25 cellular contexts compared by ENCODE assay signal in the genomic region with DNA sequence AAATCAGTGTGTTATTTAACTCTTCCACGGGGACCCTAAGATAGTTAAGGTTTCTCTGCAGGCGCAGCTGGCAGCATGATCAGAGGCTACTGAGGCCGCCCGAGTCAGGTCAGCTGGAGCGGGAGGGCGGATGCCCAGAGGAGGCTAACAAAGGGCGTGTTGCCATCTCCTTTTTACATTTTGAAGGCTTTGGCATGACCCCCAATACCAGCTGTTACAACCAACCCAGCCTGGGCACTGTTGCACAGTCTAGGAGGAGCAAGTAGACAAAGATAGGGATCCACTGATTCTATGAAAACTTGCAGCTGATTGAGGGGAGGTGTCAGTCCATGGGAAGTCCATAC. TPM values are rescaled to one million over a fixed set of nuclear protein-coding genes. Genes with fewer than 3 reads are reported as not detected.
A peak's percentile ranks its signal among the peaks of the same experiment; 100 is the strongest.
DNase-seq lines count a peak whose midpoint lies in the region; ATAC-seq and TF ChIP-seq lines count a peak whose summit lies in the region.
"Had no signal": no experiment of that assay in that cellular context is flagged by ENCODE, and none has a peak within 500 bp of the region (broad histone marks: within the 10 kb centered on the region; RNA-seq: fewer than 3 reads in every experiment).

No MANE protein-coding gene starts in this region.

- no peak for TF ChIP-seq CTCF in AG04450 (IDR thresholded peaks at IDR 0.05; ENCODE audit: low read depth, low read length)
- TF ChIP-seq CTCF in brain microvascular endothelial cell (IDR thresholded peaks at IDR 0.05; ENCODE audit: low read depth, low read length, missing control alignments) = no peak

- peaks cover 3% of the 10 kb centered on the region for H3K4me1 Mint-ChIP-seq in T-helper 17 cell

- H3K27me3 ChIP-seq in AG04450 (ENCODE audit: control insufficient read depth, insufficient read depth, low read length) (no peaks in the 10 kb centered on the region), brain microvascular endothelial cell (replicated peaks) (no peaks in the 10 kb centered on the region), stomach smooth muscle (ENCODE audit: control insufficient read depth in 1 of 2, insufficient read depth in 2 of 2, low read length in 2 of 2) (no peaks in the 10 kb centered on the region)
- H3K27me3 ChIP-seq: adrenal gland, breast epithelium, thyroid gland had no signal

- H3K9me3 ChIP-seq in AG04450 (ENCODE audit: control insufficient read depth, insufficient read depth, low read length) (no peaks in the 10 kb centered on the region; the same call in 1 of the 2 replicates), stomach smooth muscle (ENCODE audit: control insufficient read depth in 2 of 2, low read length in 2 of 2) (no peaks in the 10 kb centered on the region), T-helper 17 cell (ENCODE audit: control insufficient read depth, low read length, poor library complexity, severe bottlenecking) (no peaks in the 10 kb centered on the region)
- H3K9me3 ChIP-seq: adrenal gland, breast epithelium, neutrophil, thyroid gland had no signal

- H3K4me3 Mint-ChIP-seq in T-helper 17 cell = no peak overlapping the region
- H3K4me3 Mint-ChIP-seq: activated T-cell treated with anti-CD3 and anti-CD28 coated beads, Interleukin-2, amount 50 U/mL, for 4 hours; endodermal cell; T-helper 2 cell treated with Interferon-gamma antibody and Interleukin-4, amounts not matched to agents 5 μg/mL and 100 μg/mL, for 36 hours had no signal

- ATAC-seq in T-helper 17 cell (no peak), HG03025 (IDR thresholded peaks at IDR 0.05; ENCODE audit: low FRiP score, unreplicated experiment) (no peak)
- ATAC-seq: activated T-cell treated with anti-CD3 and anti-CD28 coated beads, Interleukin-2, amount 50 U/mL, for 4 hours had no signal

- POLR2A ChIA-PET in AG04450 (lab: Yijun Ruan, JAX) = interaction anchor here (0.9 to 2.1 kb wide), 11 partner anchors 10 to 89 kb away, joined by 3 to 18 read pairs (median 7); partner anchors contain the start of genes COL4A1 and COL4A2

- H3K9ac ChIP-seq in stomach smooth muscle (ENCODE audit: low read length in 2 of 2) = peak overlapping the region in 1 of 2 donors; percentile 13

- H3K27ac ChIP-seq in AG04450 (ENCODE audit: low read depth, low read length) (peak overlapping the region; percentile 75), brain microvascular endothelial cell (peak overlapping the region; percentile 96), stomach smooth muscle (ENCODE audit: low read length) (peak overlapping the region; percentile 82)
- H3K27ac ChIP-seq: adrenal gland, neutrophil, thyroid gland had no signal

- no peak overlapping the region for H3K4me3 ChIP-seq in AG04450 (ENCODE audit: low read depth, low read length)
- H3K4me3 ChIP-seq in brain microvascular endothelial cell (ENCODE audit: low read depth, low read length) = no peak overlapping the region
- H3K4me3 ChIP-seq in stomach smooth muscle (ENCODE audit: low read length in 2 of 2) = peak overlapping the region in 1 of 2 donors; percentile 15
- H3K4me3 ChIP-seq: adrenal gland, breast epithelium, thyroid gland had no signal

- H3K36me3 ChIP-seq in brain microvascular endothelial cell (replicated peaks) = peaks cover 49% of the 10 kb centered on the region
- peaks cover 0 to 5% of the 10 kb centered on the region in 2 donors for H3K36me3 ChIP-seq in stomach smooth muscle (ENCODE audit: control insufficient read depth in 2 of 2, insufficient read depth in 2 of 2, low read length in 2 of 2)
- H3K36me3 ChIP-seq: adrenal gland, breast epithelium, neutrophil, thyroid gland had no signal

- in situ Hi-C loops in brain microvascular endothelial cell (cut with HindIII; ENCODE audit: low pct_ligation_motif_present, low sequenced_read_pairs) = no loop called here

- H3K27ac Mint-ChIP-seq in T-helper 17 cell = no peak overlapping the region
- H3K27ac Mint-ChIP-seq: endodermal cell; T-helper 2 cell treated with Interferon-gamma antibody and Interleukin-4, amounts not matched to agents 5 μg/mL and 100 μg/mL, for 36 hours had no signal

- no peaks in the 10 kb centered on the region for H3K36me3 Mint-ChIP-seq in T-helper 17 cell (ENCODE audit: low read depth)

- H3K4me1 ChIP-seq in stomach smooth muscle (ENCODE audit: control insufficient read depth, insufficient read depth, low read length) = peaks cover 90% of the 10 kb centered on the region
- H3K4me1 ChIP-seq: adrenal gland, breast epithelium had no signal

- DNase-seq in AG04450 (ENCODE audit: low read depth, low spot score) (no peak), brain microvascular endothelial cell (no peak), mesenteric fat pad (ENCODE audit: low spot score) (peak; percentile 78), T-helper 17 cell (no peak), nucleus accumbens (lab: John Stamatoyannopoulos, UW) (no peak), NCI-H526 (lab: John Stamatoyannopoulos, UW) (no peak)
- DNase-seq: activated CD4-positive, alpha-beta T cell treated with anti-CD3 and anti-CD28 coated beads for 48 hours; activated naive CD4-positive, alpha-beta T cell treated with Interleukin-2 at 50 U/mL for 16 hours; activated T-cell treated with anti-CD3 and anti-CD28 coated beads, Interleukin-2, amount 50 U/mL, for 4 hours; DMS53; GDM1; NCI-H1930; NCI-H2227 treated with DMSO at 0.1 percent for 48 hours; NCI-H748 treated with DMSO at 0.1 percent for 48 hours; RPMI8226; stimulated activated CD4-positive, alpha-beta T cell treated with anti-CD3 and anti-CD28 coated beads, Interleukin-4, amount 100 ng/mL, for 1 hour; stimulated activated naive CD4-positive, alpha-beta T cell had no signal

- CTCF ChIA-PET in AG04450 (lab: Charles Lee) = interaction anchor here (0.7 to 1.9 kb wide), 3 partner anchors 75 to 101 kb away, joined by 3 to 7 read pairs (median 3); no protein-coding TSS in a partner anchor

- peaks cover 53% of the 10 kb centered on the region for H3K27me3 Mint-ChIP-seq in T-helper 17 cell

RNA-seq across cellular contexts. Expression of gene COL4A2, which starts 15.7 kb away (rescaled TPM):
- polyA plus RNA-seq in AG04450 (2011; rRNA removed) = 208 and 248 TPM in 2 replicates
- polyA minus RNA-seq in AG04450 (2011; rRNA and poly(A)+ RNA removed) = 167 and 215 TPM in 2 replicates
- total RNA-seq in mesenteric fat pad (1,333 TPM), T-helper 17 cell (1 to 10 TPM in 1 of 2 donors, under 1 TPM in 1; 0.07 to 1.9 TPM)

RNA-seq across cellular contexts. Expression of gene COL4A1, which starts 15.8 kb away (rescaled TPM):
- polyA plus RNA-seq in AG04450 (2011; rRNA removed) = 206 and 210 TPM in 2 replicates
- polyA minus RNA-seq in AG04450 (2011; rRNA and poly(A)+ RNA removed) = 207 and 224 TPM in 2 replicates
- total RNA-seq in mesenteric fat pad (1,996 TPM), T-helper 17 cell (under 1 TPM in 1 of 2 donors, not detected in 1; 0.37 TPM)

Comparison
In these comparisons a context has a peak if more than half of its experiments do, and no peak if none do; other contexts are left out.
1. RNA of gene COL4A2, which starts 15.7 kb away (total RNA-seq): 1,333 TPM in mesenteric fat pad (single experiment); 0.07 to 1.9 TPM in T-helper 17 cell; every median in the first group is over 100 times any median in the second.
2. RNA of gene COL4A1, which starts 15.8 kb away (total RNA-seq): 1,996 TPM in mesenteric fat pad (single experiment); 0.37 TPM in T-helper 17 cell; every median in the first group is over 1,000 times any median in the second.
3. Peak in every context shown above with its lines, with median percentiles within 50 percentile points of each other: H3K27ac ChIP-seq.